9 cellular contexts compared by ENCODE assay signal in genomic region chr18:79506191-79507075, GRCh38.
DNase-seq lines count a peak whose midpoint lies in the region; ATAC-seq and TF ChIP-seq lines count a peak whose summit lies in the region.
"Had no signal": no experiment of that assay in that cellular context is flagged by ENCODE, and none has a peak within 500 bp of the region (broad histone marks: within the 10 kb centered on the region; RNA-seq: fewer than 3 reads in every experiment).

No MANE protein-coding gene starts in this region.

- no peak overlapping the region for H2BK12ac ChIP-seq in mesenchymal stem cell (ENCODE audit: low read length in 2 of 2)

- DNase-seq in activated T-cell treated with anti-CD3 and anti-CD28 coated beads, Interleukin-2, amount 50 U/mL, for 72 hours, result no peak
- DNase-seq in activated T-cell treated with anti-CD3 and anti-CD28 coated beads for 4 hours (no peak), astrocyte of the hippocampus (ENCODE audit: low read depth, low spot score) (peak; percentile 65), mesenchymal stem cell (no peak), upper lobe of right lung (peak; percentile 57), Ammon's horn (ENCODE audit: low spot score) (no peak), occipital lobe (lab: John Stamatoyannopoulos, UW) (no peak), putamen (ENCODE audit: low spot score) (no peak)

- peaks cover 62% of the 10 kb centered on the region for H3K4me1 Mint-ChIP-seq in activated T-cell treated with anti-CD3 and anti-CD28 coated beads, Interleukin-2, amount 50 U/mL, for 72 hours (ENCODE audit: low read depth)

- ATAC-seq in activated T-cell treated with anti-CD3 and anti-CD28 coated beads, Interleukin-2, amount 50 U/mL, for 72 hours (replicated peaks in 1 of 2), result peak in 1 of 2 donors; percentile 17
- peak; percentile 23 for ATAC-seq in upper lobe of right lung

- H3K9me3 Mint-ChIP-seq in activated T-cell treated with anti-CD3 and anti-CD28 coated beads, Interleukin-2, amount 50 U/mL, for 72 hours, result no peaks in the 10 kb centered on the region

- intact Hi-C loops in upper lobe of right lung (cut with DNase I), result no loop called here

- no peak overlapping the region for H3K23ac ChIP-seq in mesenchymal stem cell (ENCODE audit: low read length in 2 of 2)

- no peak overlapping the region for H2BK120ac ChIP-seq in mesenchymal stem cell (ENCODE audit: low read depth, low read length)

- no peaks in the 10 kb centered on the region for H3K79me1 ChIP-seq in mesenchymal stem cell (replicated peaks; ENCODE audit: low read length, poor library complexity, severe bottlenecking)

- peaks cover 6% of the 10 kb centered on the region for H3K4me1 ChIP-seq in mesenchymal stem cell (ENCODE audit: control insufficient read depth, insufficient read depth, low read depth, low read length)
- H3K4me1 ChIP-seq in upper lobe of right lung, result peaks cover 33% of the 10 kb centered on the region

- H3K4ac ChIP-seq in mesenchymal stem cell (ENCODE audit: low read depth in 1 of 2, low read length in 2 of 2), result no peak overlapping the region

- no peaks in the 10 kb centered on the region for H3K27me3 Mint-ChIP-seq in activated T-cell treated with anti-CD3 and anti-CD28 coated beads, Interleukin-2, amount 50 U/mL, for 72 hours (ENCODE audit: low read depth)

- H3K36me3 ChIP-seq in mesenchymal stem cell (ENCODE audit: control insufficient read depth in 1 of 2, insufficient read depth in 2 of 2, low read depth in 1 of 2, low read length in 2 of 2) (no peaks in the 10 kb centered on the region), upper lobe of right lung (no peaks in the 10 kb centered on the region)
- H3K36me3 ChIP-seq: neutrophil had no signal

- H4K8ac ChIP-seq in mesenchymal stem cell (ENCODE audit: low read length), result no peak overlapping the region

- H3K36me3 Mint-ChIP-seq in activated T-cell treated with anti-CD3 and anti-CD28 coated beads, Interleukin-2, amount 50 U/mL, for 72 hours (ENCODE audit: insufficient read depth in 2 of 2), result peaks cover 6 to 19% of the 10 kb centered on the region in 2 donors

- 81% methylated on average over 20 of the region's 20 CpGs for WGBS in mesenchymal stem cell

- no peak overlapping the region for H2AK5ac ChIP-seq in mesenchymal stem cell (ENCODE audit: low read length, severe bottlenecking)

- peak overlapping the region; percentile 36 for H4K91ac ChIP-seq in mesenchymal stem cell (ENCODE audit: low read length)

- H3K27me3 ChIP-seq in mesenchymal stem cell (ENCODE audit: control insufficient read depth in 1 of 2, insufficient read depth in 1 of 2, low read length in 2 of 2), result peaks cover 10 to 31% of the 10 kb centered on the region in 2 experiments
- no peaks in the 10 kb centered on the region for H3K27me3 ChIP-seq in upper lobe of right lung

- no peak overlapping the region for H2BK15ac ChIP-seq in mesenchymal stem cell (ENCODE audit: low read depth, poor library complexity, severe bottlenecking)

- H3K4me3 ChIP-seq in mesenchymal stem cell (ENCODE audit: insufficient read depth in 1 of 2, low read depth in 1 of 2, low read length in 2 of 2) (no peak overlapping the region), upper lobe of right lung (no peak overlapping the region)

- H3K9me3 ChIP-seq in mesenchymal stem cell (ENCODE audit: control insufficient read depth, low read length) (no peaks in the 10 kb centered on the region), upper lobe of right lung (no peaks in the 10 kb centered on the region)
- H3K9me3 ChIP-seq: neutrophil had no signal

- no peak overlapping the region for H3K4me2 ChIP-seq in mesenchymal stem cell (ENCODE audit: low read length, poor library complexity, severe bottlenecking)

- H2BK5ac ChIP-seq in mesenchymal stem cell (ENCODE audit: low read depth, low read length, poor library complexity, severe bottlenecking), result no peak overlapping the region

- H3K18ac ChIP-seq in mesenchymal stem cell (ENCODE audit: low read depth in 1 of 2, low read length in 2 of 2), result no peak overlapping the region

- H3K27ac ChIP-seq in mesenchymal stem cell (ENCODE audit: low read length, poor library complexity, severe bottlenecking), result no peak overlapping the region
- H3K27ac ChIP-seq in upper lobe of right lung, result peak overlapping the region; percentile 76
- H3K27ac ChIP-seq: neutrophil had no signal

- no peak overlapping the region for H3K14ac ChIP-seq in mesenchymal stem cell (ENCODE audit: low read length in 2 of 2)

- peak overlapping the region; percentile 82 for H3K9ac ChIP-seq in mesenchymal stem cell (ENCODE audit: low read length)

- H2AFZ ChIP-seq in mesenchymal stem cell (ENCODE audit: low read depth, low read length), result no peak overlapping the region

- peak overlapping the region; percentile 58 to 76 for H3K4me3 Mint-ChIP-seq in activated T-cell treated with anti-CD3 and anti-CD28 coated beads, Interleukin-2, amount 50 U/mL, for 72 hours

- peak overlapping the region; percentile 86 for H3K27ac Mint-ChIP-seq in activated T-cell treated with anti-CD3 and anti-CD28 coated beads, Interleukin-2, amount 50 U/mL, for 72 hours

- no peak for TF ChIP-seq CTCF in upper lobe of right lung (IDR thresholded peaks at IDR 0.05)

Comparison
In these comparisons a context has a peak if more than half of its experiments do, and no peak if none do; other contexts are left out.
1. DNase-seq: peak in astrocyte of the hippocampus (single experiment) and upper lobe of right lung (single experiment); none in activated T-cell treated with anti-CD3 and anti-CD28 coated beads, Interleukin-2, amount 50 U/mL, for 72 hours (0 of 2), activated T-cell treated with anti-CD3 and anti-CD28 coated beads for 4 hours (single experiment), mesenchymal stem cell (single experiment), Ammon's horn (single experiment), occipital lobe (single experiment) and putamen (single experiment).